In the genomic region with DNA sequence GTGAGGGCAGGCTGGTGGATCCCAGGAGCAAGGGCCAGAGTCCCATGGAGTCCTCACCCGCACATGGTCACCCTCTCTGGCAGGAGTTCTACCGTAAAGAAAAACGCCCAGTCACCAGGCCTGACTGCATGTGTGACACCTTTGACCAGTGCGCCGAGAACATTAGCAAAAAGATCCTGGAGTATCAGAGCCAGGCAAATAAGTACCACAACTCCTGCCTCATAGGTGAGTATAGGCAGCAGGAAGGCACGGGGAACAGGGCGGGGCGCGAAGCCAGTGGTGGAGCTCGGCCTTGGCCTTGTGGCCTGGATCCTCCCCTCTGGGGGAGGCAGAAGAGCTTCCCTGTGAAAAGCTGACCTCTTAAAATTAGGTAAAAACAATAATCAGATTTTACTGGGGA, we compare ENCODE assay signal across 19 cellular contexts. TPM values are rescaled to one million over a fixed set of nuclear protein-coding genes. Genes with fewer than 3 reads are reported as not detected.
DNase-seq lines count a peak whose midpoint lies in the region; ATAC-seq and TF ChIP-seq lines count a peak whose summit lies in the region.
"Had no signal": no experiment of that assay in that cellular context is flagged by ENCODE, and none has a peak within 500 bp of the region (broad histone marks: within the 10 kb centered on the region; RNA-seq: fewer than 3 reads in every experiment).

No MANE protein-coding gene starts in this region.

- H3K4ac ChIP-seq in neuronal stem cell (ENCODE audit: low read length) = no peak overlapping the region

- no peak overlapping the region for H3K23ac ChIP-seq in neuronal stem cell (ENCODE audit: low read depth, low read length, poor library complexity)

- H3K4me3 ChIP-seq in NB4 (ENCODE audit: low read depth, low read length) (no peak overlapping the region), colonic mucosa (no peak overlapping the region), neuronal stem cell (ENCODE audit: low read length in 2 of 2) (no peak overlapping the region)

- no peak for ATAC-seq in GM19035 (IDR thresholded peaks at IDR 0.05; ENCODE audit: unreplicated experiment)
- no peak for ATAC-seq in HG02852 (IDR thresholded peaks at IDR 0.05; ENCODE audit: unreplicated experiment)
- ATAC-seq in HG02981 (IDR thresholded peaks at IDR 0.05; ENCODE audit: unreplicated experiment) = no peak
- ATAC-seq: Panc1, SK-N-SH treated with all-trans-retinoic acid at 6 μM for 48 hours had no signal

- TF ChIP-seq CTCF in NB4 (IDR thresholded peaks at IDR 0.05; ENCODE audit: low read depth, low read length) (no peak), colonic mucosa (IDR thresholded peaks at IDR 0.05) (no peak)

- H2AFZ ChIP-seq in neuronal stem cell (ENCODE audit: low read length) = no peak overlapping the region

- H4K91ac ChIP-seq in neuronal stem cell (ENCODE audit: low read depth, low read length, poor library complexity) = no peak overlapping the region

- H3K14ac ChIP-seq in neuronal stem cell (ENCODE audit: low read length) = no peak overlapping the region

- no CpG with 5 or more reads among the region's 10 CpGs for WGBS in neuronal stem cell (ENCODE audit: extremely low coverage in 2 of 2, insufficient read length in 2 of 2, insufficient replicate concordance in 1 of 2), 2 donors

- H3K4me2 ChIP-seq in neuronal stem cell (ENCODE audit: insufficient read depth, low read length, poor library complexity, severe bottlenecking) = no peak overlapping the region
- H3K4me2 ChIP-seq: KMS-11 had no signal

- H2BK12ac ChIP-seq in neuronal stem cell (ENCODE audit: low read length) = no peak overlapping the region

- no peak overlapping the region for H4K8ac ChIP-seq in neuronal stem cell (ENCODE audit: low read depth, low read length)

- H2BK5ac ChIP-seq in neuronal stem cell (ENCODE audit: low read length) = peak overlapping the region; percentile 2

- no peak for TF ChIP-seq POLR2A in NB4 (IDR thresholded peaks at IDR 0.05; ENCODE audit: extremely low read depth, insufficient read length)

- DNase-seq in HuH-7 (ENCODE audit: low spot score) (peak; percentile 55), NB4 (ENCODE audit: low read depth) (peak; percentile 52), colonic mucosa (peak; percentile 40), neuronal stem cell (ENCODE audit: low spot score) (no peak)
- DNase-seq: Caco-2; CD4-positive, alpha-beta T cell; DMS153; NCI-H1048; NCI-H1436; NCI-H187 treated with DMSO at 0.1 percent for 48 hours; NCI-H2107; NCI-H2227 treated with DMSO at 0.1 percent for 48 hours; NCI-H510A had no signal

- H3K9me3 ChIP-seq in colonic mucosa = no peaks in the 10 kb centered on the region
- H3K9me3 ChIP-seq in neuronal stem cell (replicated peaks in 1 of 2; ENCODE audit: control insufficient read depth in 2 of 2, insufficient read depth in 1 of 2, low read depth in 1 of 2, low read length in 2 of 2) = peaks cover 4 to 21% of the 10 kb centered on the region in 2 donors

- H2BK15ac ChIP-seq in neuronal stem cell (ENCODE audit: low read length) = no peak overlapping the region

- no peak overlapping the region for H2BK120ac ChIP-seq in neuronal stem cell (ENCODE audit: low read depth, low read length)

- no peaks in the 10 kb centered on the region for H3K79me1 ChIP-seq in neuronal stem cell (ENCODE audit: low read depth, low read length)

- no peak overlapping the region for H2AK5ac ChIP-seq in neuronal stem cell (ENCODE audit: low read depth, low read length)

- no peak overlapping the region for H3K18ac ChIP-seq in neuronal stem cell (ENCODE audit: low read length)

- H3K36me3 ChIP-seq in colonic mucosa = no peaks in the 10 kb centered on the region
- peaks cover 0 to 3% of the 10 kb centered on the region in 2 donors for H3K36me3 ChIP-seq in neuronal stem cell (replicated peaks in 1 of 2; ENCODE audit: control insufficient read depth in 2 of 2, insufficient read depth in 2 of 2, low read length in 2 of 2)

- H3K27me3 ChIP-seq in colonic mucosa = no peaks in the 10 kb centered on the region
- H3K27me3 ChIP-seq in neuronal stem cell (ENCODE audit: control insufficient read depth in 3 of 3, insufficient read depth in 3 of 3, low read depth in 1 of 3, low read length in 3 of 3) = no peaks in the 10 kb centered on the region

- H3K27ac ChIP-seq in colonic mucosa (no peak overlapping the region), neuronal stem cell (replicated peaks; ENCODE audit: low read length) (no peak overlapping the region)
- H3K27ac ChIP-seq: KMS-11 had no signal

- H3K9ac ChIP-seq in colonic mucosa (ENCODE audit: low read depth in 2 of 2, low read length in 2 of 2) (no peak overlapping the region), neuronal stem cell (ENCODE audit: low read depth, low read length, poor library complexity) (no peak overlapping the region)
- H3K9ac ChIP-seq: KMS-11 had no signal

- H3K4me1 ChIP-seq in colonic mucosa (no peaks in the 10 kb centered on the region), neuronal stem cell (ENCODE audit: control insufficient read depth in 2 of 2, insufficient read depth in 1 of 2, low read depth in 1 of 2, low read length in 2 of 2) (no peaks in the 10 kb centered on the region)
- H3K4me1 ChIP-seq: Caco-2 had no signal

- intact Hi-C loops in colonic mucosa (cut with DNase I) = no loop called here

RNA-seq across cellular contexts. Expression of a gene that starts 45.4 kb away (rescaled TPM):
- 10 to 100 TPM; 28.8 to 35.3 TPM for total RNA-seq in colonic mucosa
- polyA plus RNA-seq in neuronal stem cell (2013, experiment 1 of 2) = 1.9 TPM
- 1.8 TPM for polyA plus RNA-seq in neuronal stem cell (2013, experiment 2 of 2)

RNA-seq across cellular contexts. Expression of a gene that starts 59.0 kb away (rescaled TPM):
- 1 to 10 TPM in 1 of 2 donors, under 1 TPM in 1; 0.67 to 1.5 TPM for total RNA-seq in colonic mucosa
- polyA plus RNA-seq in neuronal stem cell (2013, experiment 1 of 2) = 2.5 TPM
- 2.8 TPM for polyA plus RNA-seq in neuronal stem cell (2013, experiment 2 of 2)
